ENCODE assay signal across 24 cellular contexts in the genomic region with DNA sequence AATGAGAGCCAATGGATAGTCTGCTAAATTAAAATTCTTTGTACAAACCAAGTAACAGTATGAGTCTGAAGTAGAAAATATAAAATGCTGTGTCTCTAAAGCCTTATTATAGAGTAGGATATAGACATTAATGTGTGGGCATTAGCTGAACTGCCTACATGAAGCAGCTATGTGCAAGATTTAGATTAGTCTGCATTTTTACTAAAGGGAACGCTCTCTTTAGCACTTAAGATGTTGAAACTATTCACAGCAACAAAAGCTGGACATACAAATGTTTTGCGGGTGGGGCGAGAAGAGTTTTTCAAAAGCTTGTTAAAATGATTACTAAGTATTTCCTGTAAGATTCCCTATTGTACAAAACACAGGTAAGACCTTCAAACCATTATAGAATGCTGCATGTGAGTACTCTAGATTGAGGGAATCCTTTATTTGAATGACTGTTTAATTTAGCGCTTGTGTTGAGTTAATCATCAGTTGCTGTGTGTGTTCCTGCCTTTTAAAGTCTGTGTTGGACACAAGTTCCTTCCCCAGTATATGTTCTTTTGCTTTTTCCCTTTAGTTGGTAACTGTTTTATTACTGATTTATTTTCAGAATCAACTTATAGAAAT.
A peak's percentile ranks its signal among the peaks of the same experiment; 100 is the strongest.
DNase-seq lines count a peak whose midpoint lies in the region; ATAC-seq and TF ChIP-seq lines count a peak whose summit lies in the region.
"Had no signal": no experiment of that assay in that cellular context is flagged by ENCODE, and none has a peak within 500 bp of the region (broad histone marks: within the 10 kb centered on the region; RNA-seq: fewer than 3 reads in every experiment).

No MANE protein-coding gene starts in this region.

- no peak for DNase-seq in activated T-cell treated with anti-CD3 and anti-CD28 coated beads, Interleukin-2, amount 50 U/mL, for 72 hours
- no peak for DNase-seq in activated T-cell treated with anti-CD3 and anti-CD28 coated beads for 4 hours
- DNase-seq in DMS79 treated with DMSO at 0.1 percent for 48 hours (lab: John Stamatoyannopoulos, UW) = peak; percentile 23
- no peak for DNase-seq in left lung
- no peak for DNase-seq in NCI-H187 treated with DMSO at 0.1 percent for 48 hours (lab: John Stamatoyannopoulos, UW)
- DNase-seq: activated CD4-positive, alpha-beta memory T cell treated with anti-CD3 and anti-CD28 coated beads, Interleukin-2, amount 10 ng/mL, durations not matched to agents 7 days and 5 days; activated gamma-delta T cell treated with Interleukin-2 at 50 U/mL for 16 hours; AML-193; DMS 273 treated with DMSO at 0.1 percent for 48 hours; dorsolateral prefrontal cortex; HCEC 1CT; NCI-H146; NCI-H2107; NCI-H446 treated with DMSO at 0.1 percent for 48 hours; NCI-H774; ovary; SHP77 treated with DMSO at 0.1 percent for 48 hours; stimulated activated naive B cell treated with anti-CD40 and anti-IgM and Interleukin-4, amounts not matched to agents 10 μg/mL and 1 μg/mL and 100 μg/mL, for 72 hours; upper lobe of right lung had no signal

- H3K4me3 ChIP-seq in left lung = no peak overlapping the region
- H3K4me3 ChIP-seq: dorsolateral prefrontal cortex, hepatocyte, ovary, upper lobe of right lung had no signal

- H3K36me3 Mint-ChIP-seq in activated T-cell treated with anti-CD3 and anti-CD28 coated beads, Interleukin-2, amount 50 U/mL, for 72 hours (ENCODE audit: insufficient read depth in 2 of 2) = peaks cover 8 to 32% of the 10 kb centered on the region in 2 donors
- peaks cover 99% of the 10 kb centered on the region for H3K36me3 Mint-ChIP-seq in activated T-helper 17 cell treated with anti-CD3 and anti-CD28 coated beads, Interleukin-2, amount 50 U/mL, for 72 hours (ENCODE audit: low read depth)

- no peaks in the 10 kb centered on the region for H3K4me1 ChIP-seq in left lung

- intact Hi-C loops in left lung (cut with DNase I) = no loop called here

- no peaks in the 10 kb centered on the region for H3K4me1 Mint-ChIP-seq in activated T-cell treated with anti-CD3 and anti-CD28 coated beads, Interleukin-2, amount 50 U/mL, for 72 hours (ENCODE audit: low read depth)
- H3K4me1 Mint-ChIP-seq in activated T-helper 17 cell treated with anti-CD3 and anti-CD28 coated beads, Interleukin-2, amount 50 U/mL, for 72 hours = peaks cover 8% of the 10 kb centered on the region

- H3K27me3 ChIP-seq in left lung = no peaks in the 10 kb centered on the region
- H3K27me3 ChIP-seq: dorsolateral prefrontal cortex, hepatocyte, ovary, upper lobe of right lung had no signal

- no peak for TF ChIP-seq CTCF in left lung (IDR thresholded peaks at IDR 0.05)

- H3K36me3 ChIP-seq in left lung = peaks cover 0 to 86% of the 10 kb centered on the region in 2 donors
- H3K36me3 ChIP-seq: ovary had no signal

- peak overlapping the region in 1 of 2 donors; percentile 7 for H3K27ac ChIP-seq in left lung
- H3K27ac ChIP-seq: hepatocyte, ovary, upper lobe of right lung had no signal

- no peaks in the 10 kb centered on the region for H3K27me3 Mint-ChIP-seq in activated T-cell treated with anti-CD3 and anti-CD28 coated beads, Interleukin-2, amount 50 U/mL, for 72 hours (ENCODE audit: low read depth)
- H3K27me3 Mint-ChIP-seq in activated T-helper 17 cell treated with anti-CD3 and anti-CD28 coated beads, Interleukin-2, amount 50 U/mL, for 72 hours = no peaks in the 10 kb centered on the region
- H3K27me3 Mint-ChIP-seq: activated CD4-positive, alpha-beta memory T cell treated with anti-CD3 and anti-CD28 coated beads, Interleukin-2, amount 10 ng/mL, durations not matched to agents 7 days and 5 days; IgD-negative memory B cell; stimulated activated naive B cell treated with anti-CD40 and anti-IgM and Interleukin-4, amounts not matched to agents 10 μg/mL and 1 μg/mL and 100 μg/mL, for 72 hours had no signal

- H3K27ac Mint-ChIP-seq in activated T-cell treated with anti-CD3 and anti-CD28 coated beads, Interleukin-2, amount 50 U/mL, for 72 hours = peak overlapping the region; percentile 63
- H3K27ac Mint-ChIP-seq in activated T-helper 17 cell treated with anti-CD3 and anti-CD28 coated beads, Interleukin-2, amount 50 U/mL, for 72 hours = peak overlapping the region; percentile 34
- H3K27ac Mint-ChIP-seq: activated CD4-positive, alpha-beta memory T cell treated with anti-CD3 and anti-CD28 coated beads, Interleukin-2, amount 10 ng/mL, durations not matched to agents 7 days and 5 days; stimulated activated naive B cell treated with anti-CD40 and anti-IgM and Interleukin-4, amounts not matched to agents 10 μg/mL and 1 μg/mL and 100 μg/mL, for 72 hours had no signal

- no peak for ATAC-seq in activated T-cell treated with anti-CD3 and anti-CD28 coated beads, Interleukin-2, amount 50 U/mL, for 72 hours (replicated peaks in 1 of 2)
- no peak for ATAC-seq in activated T-helper 17 cell treated with anti-CD3 and anti-CD28 coated beads, Interleukin-2, amount 50 U/mL, for 72 hours (replicated peaks)
- ATAC-seq in left lung (peak; percentile 70), HG02642 (IDR thresholded peaks at IDR 0.05; ENCODE audit: poor library complexity, unreplicated experiment) (no peak), HG03135 (IDR thresholded peaks at IDR 0.05; ENCODE audit: unreplicated experiment) (no peak)
- ATAC-seq: stimulated activated naive B cell treated with anti-CD40 and anti-IgM and Interleukin-4, amounts not matched to agents 10 μg/mL and 1 μg/mL and 100 μg/mL, for 72 hours; upper lobe of right lung had no signal

- H3K4me3 Mint-ChIP-seq in activated T-cell treated with anti-CD3 and anti-CD28 coated beads, Interleukin-2, amount 50 U/mL, for 72 hours = no peak overlapping the region
- H3K4me3 Mint-ChIP-seq in activated T-helper 17 cell treated with anti-CD3 and anti-CD28 coated beads, Interleukin-2, amount 50 U/mL, for 72 hours = no peak overlapping the region
- H3K4me3 Mint-ChIP-seq: activated CD4-positive, alpha-beta memory T cell treated with anti-CD3 and anti-CD28 coated beads, Interleukin-2, amount 10 ng/mL, durations not matched to agents 7 days and 5 days; IgD-negative memory B cell; stimulated activated naive B cell treated with anti-CD40 and anti-IgM and Interleukin-4, amounts not matched to agents 10 μg/mL and 1 μg/mL and 100 μg/mL, for 72 hours had no signal

- H3K9me3 ChIP-seq in left lung = no peaks in the 10 kb centered on the region
- H3K9me3 ChIP-seq: ovary, upper lobe of right lung had no signal

- H3K9me3 Mint-ChIP-seq in activated T-cell treated with anti-CD3 and anti-CD28 coated beads, Interleukin-2, amount 50 U/mL, for 72 hours = no peaks in the 10 kb centered on the region
- no peaks in the 10 kb centered on the region for H3K9me3 Mint-ChIP-seq in activated T-helper 17 cell treated with anti-CD3 and anti-CD28 coated beads, Interleukin-2, amount 50 U/mL, for 72 hours
- H3K9me3 Mint-ChIP-seq: activated CD4-positive, alpha-beta memory T cell treated with anti-CD3 and anti-CD28 coated beads, Interleukin-2, amount 10 ng/mL, durations not matched to agents 7 days and 5 days; IgD-negative memory B cell; stimulated activated naive B cell treated with anti-CD40 and anti-IgM and Interleukin-4, amounts not matched to agents 10 μg/mL and 1 μg/mL and 100 μg/mL, for 72 hours had no signal
